ENCODE assay signal across 1 cellular context in the genomic region with DNA sequence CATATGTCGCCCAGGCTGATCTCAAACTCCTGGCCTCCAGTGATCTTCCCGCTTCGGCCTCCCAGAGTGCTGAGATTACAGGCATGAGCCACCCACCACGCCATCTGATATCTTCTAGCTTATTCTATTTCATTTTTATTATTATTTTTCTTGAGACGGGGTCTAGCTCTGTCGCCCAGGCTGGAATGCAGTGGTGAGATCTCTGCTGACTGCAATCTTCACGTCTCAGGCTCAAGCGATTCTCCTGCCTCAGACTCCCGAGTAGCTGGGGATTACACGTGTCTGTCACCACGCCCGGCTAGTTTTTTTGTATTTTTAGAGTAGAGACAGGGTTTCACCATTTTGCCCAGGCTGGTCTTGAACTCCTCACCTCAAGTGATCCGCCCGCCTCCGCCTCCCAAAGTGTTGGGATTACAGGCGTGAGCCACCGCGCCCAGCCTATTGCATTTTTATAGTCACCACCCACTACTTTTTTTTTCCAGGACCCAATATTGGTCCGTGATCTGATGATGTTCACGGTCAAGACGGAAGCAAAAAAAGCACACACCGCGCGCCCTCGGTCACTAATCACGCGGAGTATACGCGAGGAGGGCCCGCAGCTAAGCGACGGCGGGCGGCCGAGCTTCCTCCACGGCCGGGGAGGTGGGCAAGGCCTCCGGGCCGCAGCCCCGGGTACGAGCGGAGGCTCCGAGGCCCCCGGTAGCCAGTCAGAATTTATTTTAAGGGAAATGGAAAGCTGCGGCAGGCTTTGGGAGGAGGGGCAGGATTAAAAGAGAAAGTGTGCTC.
A peak's percentile ranks its signal among the peaks of the same experiment; 100 is the strongest.
TF ChIP-seq lines count a peak whose summit lies in the region.

No MANE protein-coding gene starts in this region.

TF ChIP-seq in HepG2, 621 proteins besides CTCF, POLR2A, EP300 and RAD21 (continued from another document and continues in another):
- TF ChIP-seq, protein P1, sequence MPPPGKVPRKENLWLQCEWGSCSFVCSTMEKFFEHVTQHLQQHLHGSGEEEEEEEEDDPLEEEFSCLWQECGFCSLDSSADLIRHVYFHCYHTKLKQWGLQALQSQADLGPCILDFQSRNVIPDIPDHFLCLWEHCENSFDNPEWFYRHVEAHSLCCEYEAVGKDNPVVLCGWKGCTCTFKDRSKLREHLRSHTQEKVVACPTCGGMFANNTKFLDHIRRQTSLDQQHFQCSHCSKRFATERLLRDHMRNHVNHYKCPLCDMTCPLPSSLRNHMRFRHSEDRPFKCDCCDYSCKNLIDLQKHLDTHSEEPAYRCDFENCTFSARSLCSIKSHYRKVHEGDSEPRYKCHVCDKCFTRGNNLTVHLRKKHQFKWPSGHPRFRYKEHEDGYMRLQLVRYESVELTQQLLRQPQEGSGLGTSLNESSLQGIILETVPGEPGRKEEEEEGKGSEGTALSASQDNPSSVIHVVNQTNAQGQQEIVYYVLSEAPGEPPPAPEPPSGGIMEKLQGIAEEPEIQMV (CRISPR knock-in tag; IDR thresholded peaks at IDR 0.05; ENCODE audit: low read depth): no peak
- TF ChIP-seq ZNF451 (CRISPR knock-in tag; IDR thresholded peaks at IDR 0.05) (no peak), ZNF34 (CRISPR knock-in tag; IDR thresholded peaks at IDR 0.05; ENCODE audit: borderline replicate concordance) (no peak), ZNF883 (CRISPR knock-in tag; IDR thresholded peaks at IDR 0.05; ENCODE audit: not compliant biosample characterization) (peak; percentile 69), ZMYM4 (CRISPR knock-in tag; IDR thresholded peaks at IDR 0.05) (no peak), ZNF747 (CRISPR knock-in tag; IDR thresholded peaks at IDR 0.05; ENCODE audit: borderline replicate concordance) (no peak; the same call in 1 of the 2 replicates), NCOA5 (CRISPR knock-in tag; IDR thresholded peaks at IDR 0.05) (no peak), ZBTB7B (CRISPR knock-in tag; IDR thresholded peaks at IDR 0.05) (peak; percentile 7; the same call in 1 of the 2 replicates), ZSCAN31 (CRISPR knock-in tag; IDR thresholded peaks at IDR 0.05; ENCODE audit: low read depth) (peak; percentile 23; the same call in 1 of the 2 replicates), ATM (IDR thresholded peaks at IDR 0.05; ENCODE audit: borderline replicate concordance) (no peak), SRY (CRISPR knock-in tag; IDR thresholded peaks at IDR 0.05) (peak; percentile 53; the same call in 1 of the 2 replicates), ZSCAN29 (CRISPR knock-in tag; conservative IDR thresholded peaks at IDR 0.05) (no peak; the same call in none of the 2 replicates), ZNF17 (CRISPR knock-in tag; IDR thresholded peaks at IDR 0.05) (peak; percentile 89), ZNF317 (CRISPR knock-in tag; IDR thresholded peaks at IDR 0.05) (0 out of 2 replicates have a peak, but pooled peaks have one; percentile 49), TCF7L2 (IDR thresholded peaks at IDR 0.05; ENCODE audit: low read depth, low read length) (no peak), NCOA2 (CRISPR knock-in tag; IDR thresholded peaks at IDR 0.05) (peak; percentile 8; the same call in 1 of the 2 replicates), SMAD9 (CRISPR knock-in tag; IDR thresholded peaks at IDR 0.05) (peak; percentile 93; the same call in 1 of the 2 replicates), NR2C2 (CRISPR knock-in tag; IDR thresholded peaks at IDR 0.05; ENCODE audit: borderline replicate concordance) (no peak), GATAD2A (CRISPR knock-in tag; IDR thresholded peaks at IDR 0.05) (no peak), NFKBIZ (CRISPR knock-in tag; IDR thresholded peaks at IDR 0.05) (0 out of 2 replicates have a peak, but pooled peaks have one; percentile 11), ZMYM2 (CRISPR knock-in tag; IDR thresholded peaks at IDR 0.05) (0 out of 2 replicates have a peak, but pooled peaks have one; percentile 47), HNRNPL (IDR thresholded peaks at IDR 0.05; ENCODE audit: low read depth, low read length) (peak; percentile 37; the same call in 1 of the 2 replicates), BRCA1 (CRISPR knock-in tag; IDR thresholded peaks at IDR 0.05) (no peak)
- TF ChIP-seq, protein P2, sequence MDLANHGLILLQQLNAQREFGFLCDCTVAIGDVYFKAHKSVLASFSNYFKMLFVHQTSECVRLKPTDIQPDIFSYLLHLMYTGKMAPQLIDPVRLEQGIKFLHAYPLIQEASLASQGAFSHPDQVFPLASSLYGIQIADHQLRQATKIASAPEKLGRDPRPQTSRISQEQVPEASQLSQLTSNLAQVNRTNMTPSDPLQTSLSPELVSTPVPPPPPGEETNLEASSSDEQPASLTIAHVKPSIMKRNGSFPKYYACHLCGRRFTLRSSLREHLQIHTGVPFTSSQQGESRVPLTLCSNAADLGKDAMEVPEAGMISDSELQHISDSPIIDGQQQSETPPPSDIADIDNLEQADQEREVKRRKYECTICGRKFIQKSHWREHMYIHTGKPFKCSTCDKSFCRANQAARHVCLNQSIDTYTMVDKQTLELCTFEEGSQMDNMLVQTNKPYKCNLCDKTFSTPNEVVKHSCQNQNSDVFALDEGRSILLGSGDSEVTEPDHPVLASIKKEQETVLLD (CRISPR knock-in tag; IDR thresholded peaks at IDR 0.05; ENCODE audit: low read depth): peak; percentile 7; the same call in 1 of the 2 replicates
- TF ChIP-seq, protein P3, sequence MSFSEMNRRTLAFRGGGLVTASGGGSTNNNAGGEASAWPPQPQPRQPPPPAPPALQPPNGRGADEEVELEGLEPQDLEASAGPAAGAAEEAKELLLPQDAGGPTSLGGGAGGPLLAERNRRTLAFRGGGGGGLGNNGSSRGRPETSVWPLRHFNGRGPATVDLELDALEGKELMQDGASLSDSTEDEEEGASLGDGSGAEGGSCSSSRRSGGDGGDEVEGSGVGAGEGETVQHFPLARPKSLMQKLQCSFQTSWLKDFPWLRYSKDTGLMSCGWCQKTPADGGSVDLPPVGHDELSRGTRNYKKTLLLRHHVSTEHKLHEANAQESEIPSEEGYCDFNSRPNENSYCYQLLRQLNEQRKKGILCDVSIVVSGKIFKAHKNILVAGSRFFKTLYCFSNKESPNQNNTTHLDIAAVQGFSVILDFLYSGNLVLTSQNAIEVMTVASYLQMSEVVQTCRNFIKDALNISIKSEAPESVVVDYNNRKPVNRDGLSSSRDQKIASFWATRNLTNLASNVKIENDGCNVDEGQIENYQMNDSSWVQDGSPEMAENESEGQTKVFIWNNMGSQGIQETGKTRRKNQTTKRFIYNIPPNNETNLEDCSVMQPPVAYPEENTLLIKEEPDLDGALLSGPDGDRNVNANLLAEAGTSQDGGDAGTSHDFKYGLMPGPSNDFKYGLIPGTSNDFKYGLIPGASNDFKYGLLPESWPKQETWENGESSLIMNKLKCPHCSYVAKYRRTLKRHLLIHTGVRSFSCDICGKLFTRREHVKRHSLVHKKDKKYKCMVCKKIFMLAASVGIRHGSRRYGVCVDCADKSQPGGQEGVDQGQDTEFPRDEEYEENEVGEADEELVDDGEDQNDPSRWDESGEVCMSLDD (CRISPR knock-in tag; IDR thresholded peaks at IDR 0.05; ENCODE audit: borderline replicate concordance): 0 out of 2 replicates have a peak, but pooled peaks have one; percentile 17
- TF ChIP-seq, protein P4, sequence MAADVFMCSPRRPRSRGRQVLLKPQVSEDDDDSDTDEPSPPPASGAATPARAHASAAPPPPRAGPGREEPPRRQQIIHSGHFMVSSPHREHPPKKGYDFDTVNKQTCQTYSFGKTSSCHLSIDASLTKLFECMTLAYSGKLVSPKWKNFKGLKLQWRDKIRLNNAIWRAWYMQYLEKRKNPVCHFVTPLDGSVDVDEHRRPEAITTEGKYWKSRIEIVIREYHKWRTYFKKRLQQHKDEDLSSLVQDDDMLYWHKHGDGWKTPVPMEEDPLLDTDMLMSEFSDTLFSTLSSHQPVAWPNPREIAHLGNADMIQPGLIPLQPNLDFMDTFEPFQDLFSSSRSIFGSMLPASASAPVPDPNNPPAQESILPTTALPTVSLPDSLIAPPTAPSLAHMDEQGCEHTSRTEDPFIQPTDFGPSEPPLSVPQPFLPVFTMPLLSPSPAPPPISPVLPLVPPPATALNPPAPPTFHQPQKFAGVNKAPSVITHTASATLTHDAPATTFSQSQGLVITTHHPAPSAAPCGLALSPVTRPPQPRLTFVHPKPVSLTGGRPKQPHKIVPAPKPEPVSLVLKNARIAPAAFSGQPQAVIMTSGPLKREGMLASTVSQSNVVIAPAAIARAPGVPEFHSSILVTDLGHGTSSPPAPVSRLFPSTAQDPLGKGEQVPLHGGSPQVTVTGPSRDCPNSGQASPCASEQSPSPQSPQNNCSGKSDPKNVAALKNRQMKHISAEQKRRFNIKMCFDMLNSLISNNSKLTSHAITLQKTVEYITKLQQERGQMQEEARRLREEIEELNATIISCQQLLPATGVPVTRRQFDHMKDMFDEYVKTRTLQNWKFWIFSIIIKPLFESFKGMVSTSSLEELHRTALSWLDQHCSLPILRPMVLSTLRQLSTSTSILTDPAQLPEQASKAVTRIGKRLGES (CRISPR knock-in tag; IDR thresholded peaks at IDR 0.05; ENCODE audit: borderline replicate concordance): 0 out of 2 replicates have a peak, but pooled peaks have one; percentile 42
- TF ChIP-seq, protein P5, sequence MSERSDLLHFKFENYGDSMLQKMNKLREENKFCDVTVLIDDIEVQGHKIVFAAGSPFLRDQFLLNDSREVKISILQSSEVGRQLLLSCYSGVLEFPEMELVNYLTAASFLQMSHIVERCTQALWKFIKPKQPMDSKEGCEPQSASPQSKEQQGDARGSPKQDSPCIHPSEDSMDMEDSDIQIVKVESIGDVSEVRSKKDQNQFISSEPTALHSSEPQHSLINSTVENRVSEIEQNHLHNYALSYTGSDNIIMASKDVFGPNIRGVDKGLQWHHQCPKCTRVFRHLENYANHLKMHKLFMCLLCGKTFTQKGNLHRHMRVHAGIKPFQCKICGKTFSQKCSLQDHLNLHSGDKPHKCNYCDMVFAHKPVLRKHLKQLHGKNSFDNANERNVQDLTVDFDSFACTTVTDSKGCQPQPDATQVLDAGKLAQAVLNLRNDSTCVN (CRISPR knock-in tag; IDR thresholded peaks at IDR 0.05; ENCODE audit: borderline replicate concordance): peak; percentile 22; the same call in 1 of the 2 replicates
- TF ChIP-seq, protein P6, sequence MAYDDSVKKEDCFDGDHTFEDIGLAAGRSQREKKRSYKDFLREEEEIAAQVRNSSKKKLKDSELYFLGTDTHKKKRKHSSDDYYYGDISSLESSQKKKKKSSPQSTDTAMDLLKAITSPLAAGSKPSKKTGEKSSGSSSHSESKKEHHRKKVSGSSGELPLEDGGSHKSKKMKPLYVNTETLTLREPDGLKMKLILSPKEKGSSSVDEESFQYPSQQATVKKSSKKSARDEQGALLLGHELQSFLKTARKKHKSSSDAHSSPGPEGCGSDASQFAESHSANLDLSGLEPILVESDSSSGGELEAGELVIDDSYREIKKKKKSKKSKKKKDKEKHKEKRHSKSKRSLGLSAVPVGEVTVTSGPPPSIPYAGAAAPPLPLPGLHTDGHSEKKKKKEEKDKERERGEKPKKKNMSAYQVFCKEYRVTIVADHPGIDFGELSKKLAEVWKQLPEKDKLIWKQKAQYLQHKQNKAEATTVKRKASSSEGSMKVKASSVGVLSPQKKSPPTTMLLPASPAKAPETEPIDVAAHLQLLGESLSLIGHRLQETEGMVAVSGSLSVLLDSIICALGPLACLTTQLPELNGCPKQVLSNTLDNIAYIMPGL (CRISPR knock-in tag; IDR thresholded peaks at IDR 0.05; ENCODE audit: borderline replicate concordance in 1 of 2, low read depth in 1 of 2): 0 out of 4 replicates have a peak, but pooled peaks of 1 of the 2 experiments have one; percentile 20
- TF ChIP-seq, protein P7, sequence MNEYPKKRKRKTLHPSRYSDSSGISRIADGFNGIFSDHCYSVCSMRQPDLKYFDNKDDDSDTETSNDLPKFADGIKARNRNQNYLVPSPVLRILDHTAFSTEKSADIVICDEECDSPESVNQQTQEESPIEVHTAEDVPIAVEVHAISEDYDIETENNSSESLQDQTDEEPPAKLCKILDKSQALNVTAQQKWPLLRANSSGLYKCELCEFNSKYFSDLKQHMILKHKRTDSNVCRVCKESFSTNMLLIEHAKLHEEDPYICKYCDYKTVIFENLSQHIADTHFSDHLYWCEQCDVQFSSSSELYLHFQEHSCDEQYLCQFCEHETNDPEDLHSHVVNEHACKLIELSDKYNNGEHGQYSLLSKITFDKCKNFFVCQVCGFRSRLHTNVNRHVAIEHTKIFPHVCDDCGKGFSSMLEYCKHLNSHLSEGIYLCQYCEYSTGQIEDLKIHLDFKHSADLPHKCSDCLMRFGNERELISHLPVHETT (CRISPR knock-in tag; conservative IDR thresholded peaks at IDR 0.05): peak; percentile 51; the same call in 1 of the 2 replicates
- TF ChIP-seq, protein P8, sequence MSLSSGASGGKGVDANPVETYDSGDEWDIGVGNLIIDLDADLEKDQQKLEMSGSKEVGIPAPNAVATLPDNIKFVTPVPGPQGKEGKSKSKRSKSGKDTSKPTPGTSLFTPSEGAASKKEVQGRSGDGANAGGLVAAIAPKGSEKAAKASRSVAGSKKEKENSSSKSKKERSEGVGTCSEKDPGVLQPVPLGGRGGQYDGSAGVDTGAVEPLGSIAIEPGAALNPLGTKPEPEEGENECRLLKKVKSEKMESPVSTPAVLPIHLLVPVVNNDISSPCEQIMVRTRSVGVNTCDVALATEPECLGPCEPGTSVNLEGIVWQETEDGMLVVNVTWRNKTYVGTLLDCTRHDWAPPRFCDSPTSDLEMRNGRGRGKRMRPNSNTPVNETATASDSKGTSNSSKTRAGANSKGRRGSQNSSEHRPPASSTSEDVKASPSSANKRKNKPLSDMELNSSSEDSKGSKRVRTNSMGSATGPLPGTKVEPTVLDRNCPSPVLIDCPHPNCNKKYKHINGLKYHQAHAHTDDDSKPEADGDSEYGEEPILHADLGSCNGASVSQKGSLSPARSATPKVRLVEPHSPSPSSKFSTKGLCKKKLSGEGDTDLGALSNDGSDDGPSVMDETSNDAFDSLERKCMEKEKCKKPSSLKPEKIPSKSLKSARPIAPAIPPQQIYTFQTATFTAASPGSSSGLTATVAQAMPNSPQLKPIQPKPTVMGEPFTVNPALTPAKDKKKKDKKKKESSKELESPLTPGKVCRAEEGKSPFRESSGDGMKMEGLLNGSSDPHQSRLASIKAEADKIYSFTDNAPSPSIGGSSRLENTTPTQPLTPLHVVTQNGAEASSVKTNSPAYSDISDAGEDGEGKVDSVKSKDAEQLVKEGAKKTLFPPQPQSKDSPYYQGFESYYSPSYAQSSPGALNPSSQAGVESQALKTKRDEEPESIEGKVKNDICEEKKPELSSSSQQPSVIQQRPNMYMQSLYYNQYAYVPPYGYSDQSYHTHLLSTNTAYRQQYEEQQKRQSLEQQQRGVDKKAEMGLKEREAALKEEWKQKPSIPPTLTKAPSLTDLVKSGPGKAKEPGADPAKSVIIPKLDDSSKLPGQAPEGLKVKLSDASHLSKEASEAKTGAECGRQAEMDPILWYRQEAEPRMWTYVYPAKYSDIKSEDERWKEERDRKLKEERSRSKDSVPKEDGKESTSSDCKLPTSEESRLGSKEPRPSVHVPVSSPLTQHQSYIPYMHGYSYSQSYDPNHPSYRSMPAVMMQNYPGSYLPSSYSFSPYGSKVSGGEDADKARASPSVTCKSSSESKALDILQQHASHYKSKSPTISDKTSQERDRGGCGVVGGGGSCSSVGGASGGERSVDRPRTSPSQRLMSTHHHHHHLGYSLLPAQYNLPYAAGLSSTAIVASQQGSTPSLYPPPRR (CRISPR knock-in tag; IDR thresholded peaks at IDR 0.05; ENCODE audit: borderline replicate concordance): no peak; the same call in 1 of the 2 replicates
- TF ChIP-seq, protein P9, sequence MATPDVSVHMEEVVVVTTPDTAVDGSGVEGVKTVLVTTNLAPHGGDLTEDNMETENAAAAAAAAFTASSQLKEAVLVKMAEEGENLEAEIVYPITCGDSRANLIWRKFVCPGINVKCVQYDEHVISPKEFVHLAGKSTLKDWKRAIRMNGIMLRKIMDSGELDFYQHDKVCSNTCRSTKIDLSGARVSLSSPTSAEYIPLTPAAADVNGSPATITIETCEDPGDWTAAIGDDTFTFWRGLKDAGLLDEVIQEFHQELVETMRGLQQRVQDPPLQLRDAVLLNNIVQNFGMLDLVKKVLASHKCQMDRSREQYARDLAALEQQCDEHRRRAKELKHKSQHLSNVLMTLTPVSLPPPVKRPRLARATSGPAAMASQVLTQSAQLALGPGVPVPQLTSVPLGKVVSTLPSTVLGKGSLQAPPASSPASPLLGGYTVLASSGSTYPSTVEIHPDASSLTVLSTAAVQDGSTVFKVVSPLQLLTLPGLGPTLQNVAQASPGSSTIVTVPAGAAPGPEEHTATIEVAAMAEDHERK (CRISPR knock-in tag; IDR thresholded peaks at IDR 0.05; ENCODE audit: low read depth): no peak
